8 cellular contexts compared by ENCODE assay signal in genomic region chr1:155856975-155857930, GRCh38. TPM values are rescaled to one million over a fixed set of nuclear protein-coding genes. Genes with fewer than 3 reads are reported as not detected.
DNase-seq lines count a peak whose midpoint lies in the region; ATAC-seq and TF ChIP-seq lines count a peak whose summit lies in the region.

Gene GON4L, minus strand, starts transcription at chr1:155857214. Its CDS starts 3,434 bp downstream, at chr1:155853780.

- H3K4me1 ChIP-seq in upper lobe of left lung = peaks cover 23 to 36% (median 35%) of the 10 kb centered on the region in 4 donors

- DNase-seq in GM12865 (ENCODE audit: low read depth) (peak; percentile 95), NCI-H187 treated with DMSO at 0.1 percent for 48 hours (lab: John Stamatoyannopoulos, UW) (peak; percentile 91), T-helper 2 cell (peak; percentile 72 to 97 (median 82)), amygdala (lab: John Stamatoyannopoulos, UW) (peak in 55 of 56 donors; percentile 30 to 93 (median 81)), left cardiac atrium (peak; percentile 93), posterior vena cava (ENCODE audit: low spot score) (peak; percentile 96), upper lobe of left lung (peak; percentile 93 to 95)

- H3K27me3 ChIP-seq in upper lobe of left lung = no peaks in the 10 kb centered on the region

- TF ChIP-seq POLR2A in upper lobe of left lung (IDR thresholded peaks at IDR 0.05) = peak in 2 of 4 donors; percentile 31 to 69

- peak within 1 kb of the TSS; percentile 95 for H3K4me3 ChIP-seq in GM12865 (ENCODE audit: low read depth, low read length)
- H3K4me3 ChIP-seq in upper lobe of left lung = peak within 1 kb of the TSS; percentile 66 to 86 (median 74)

- intact Hi-C loops in left cardiac atrium (cut with DNase I) = no loop called here
- intact Hi-C loops in posterior vena cava (cut with DNase I) = no loop called here

- H3K27ac ChIP-seq in upper lobe of left lung = peak within 1 kb of the TSS; percentile 76 to 93 (median 90)

- TF ChIP-seq EP300 in upper lobe of left lung (IDR thresholded peaks at IDR 0.05) = no peak

- H3K9me3 ChIP-seq in upper lobe of left lung = no peaks in the 10 kb centered on the region

- H3K36me3 ChIP-seq in upper lobe of left lung = peaks cover 0 to 28% (median 24%) of the 10 kb centered on the region in 4 donors

- no peak for TF ChIP-seq CTCF in GM12865 (IDR thresholded peaks at IDR 0.05; ENCODE audit: insufficient read depth, low read depth, low read length, missing control alignments)
- peak in 2 of 6 experiments; percentile 14 to 19 for TF ChIP-seq CTCF in upper lobe of left lung (IDR thresholded peaks at IDR 0.05)

- 12 to 17% methylated on average over 39 to 45 of the region's 46 CpGs for WGBS in upper lobe of left lung, 2 donors

- ATAC-seq in HG02870 (IDR thresholded peaks at IDR 0.05; ENCODE audit: unreplicated experiment) (peak; percentile 40), left cardiac atrium (peak; percentile 75 to 77), upper lobe of left lung (ENCODE audit: low FRiP score in 2 of 2) (peak; percentile 87 to 93)

RNA-seq across cellular contexts. Expression of gene GON4L, which starts in this region (rescaled TPM):
- total RNA-seq in left cardiac atrium = 10 to 100 TPM; 22.2 to 28.4 TPM
- 10 to 100 TPM; 44.3 to 48.2 TPM for total RNA-seq in posterior vena cava
- total RNA-seq in upper lobe of left lung = 100 to 1,000 TPM in 1 of 6 donors, 10 to 100 TPM in 5; 28.9 to 160 (median 46.3) TPM

Comparison
In these comparisons a context has a peak if more than half of its experiments do, and no peak if none do; other contexts are left out.
1. Peak in every context shown above with its lines: DNase-seq, ATAC-seq, H3K4me3 ChIP-seq and H3K27ac ChIP-seq.
2. ATAC-seq: peak in every context shown above with its lines; median percentile 90 in upper lobe of left lung; 76 in left cardiac atrium; 40 in HG02870.